15 cellular contexts compared by ENCODE assay signal in the genomic region with DNA sequence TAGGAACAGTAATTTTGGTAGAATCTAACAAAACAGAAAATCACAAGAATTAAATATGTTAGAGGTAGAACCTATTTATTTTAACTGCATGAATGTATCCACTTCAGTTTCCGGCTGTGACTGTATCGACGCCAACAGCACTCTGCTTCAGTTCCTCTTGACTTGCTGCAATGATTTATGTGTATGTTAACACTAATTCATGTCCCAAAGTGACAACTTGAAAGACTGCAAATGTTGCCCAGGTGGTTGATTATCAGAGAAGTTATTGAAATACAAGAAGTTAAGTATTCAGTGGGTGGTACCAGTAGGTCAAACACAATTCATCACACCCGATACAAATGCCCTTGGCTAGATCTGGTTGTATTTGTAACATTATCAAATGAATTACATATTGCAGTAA.
DNase-seq lines count a peak whose midpoint lies in the region; ATAC-seq lines count a peak whose summit lies in the region.
"Had no signal": no experiment of that assay in that cellular context is flagged by ENCODE, and none has a peak within 500 bp of the region (broad histone marks: within the 10 kb centered on the region; RNA-seq: fewer than 3 reads in every experiment).

No MANE protein-coding gene starts in this region.

- DNase-seq in DMS153 (lab: John Stamatoyannopoulos, UW), result peak; percentile 87
- peak; percentile 12 for DNase-seq in NCI-H1105 (lab: John Stamatoyannopoulos, UW)
- peak; percentile 39 for DNase-seq in NCI-H2227 treated with DMSO at 0.1 percent for 48 hours (lab: John Stamatoyannopoulos, UW)
- peak; percentile 83 for DNase-seq in SHP77 treated with DMSO at 0.1 percent for 48 hours (lab: John Stamatoyannopoulos, UW)
- DNase-seq: DMS53, Kasumi-1, NCI-H1436, NCI-H2029 treated with DMSO at 0.1 percent for 48 hours, NCI-H526 treated with DMSO at 0.1 percent for 48 hours, SK-N-SH, T-helper 1 cell, T1000 had no signal

- ATAC-seq in GM21381 (IDR thresholded peaks at IDR 0.05; ENCODE audit: unreplicated experiment) (no peak), GM21447 (IDR thresholded peaks at IDR 0.05; ENCODE audit: unreplicated experiment) (no peak), GM18867 (IDR thresholded peaks at IDR 0.05; ENCODE audit: unreplicated experiment) (no peak)

Comparison
In these comparisons a context has a peak if more than half of its experiments do, and no peak if none do; other contexts are left out.
1. DNase-seq: peak in every context shown above with its lines; median percentile 87 in DMS153; 83 in SHP77 treated with DMSO at 0.1 percent for 48 hours; 39 in NCI-H2227 treated with DMSO at 0.1 percent for 48 hours; 12 in NCI-H1105.